ENCODE assay signal across 7 cellular contexts in the genomic region with DNA sequence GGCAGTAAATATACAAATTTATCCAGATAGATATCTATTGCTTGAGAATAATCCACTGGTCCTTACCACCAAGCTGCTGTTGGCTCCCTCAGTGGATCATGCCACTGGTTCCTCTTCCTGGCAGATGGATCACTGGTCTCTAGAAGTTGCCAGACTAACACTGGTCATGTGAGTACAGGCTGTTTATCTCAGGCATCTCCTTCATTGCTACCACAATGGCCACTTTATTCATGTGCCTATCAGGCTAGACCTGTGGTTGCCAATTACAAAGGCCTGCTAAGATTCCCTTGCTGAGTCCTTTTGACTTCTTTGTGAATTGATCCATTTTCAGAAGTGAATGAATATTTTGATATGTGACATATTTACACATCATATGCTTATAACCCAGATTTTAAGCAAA.
"Had no signal": no experiment of that assay in that cellular context is flagged by ENCODE, and none has a peak within 500 bp of the region (broad histone marks: within the 10 kb centered on the region; RNA-seq: fewer than 3 reads in every experiment).

No MANE protein-coding gene starts in this region.

- H3K4me3 ChIP-seq: K562 had no signal

- H3K4me1 Mint-ChIP-seq: IgD-negative memory B cell had no signal

- H3K4me3 Mint-ChIP-seq: IgD-negative memory B cell had no signal

- ATAC-seq: HepG2, K562 had no signal

- H3K27me3 Mint-ChIP-seq: IgD-negative memory B cell had no signal

- DNase-seq: IMR-90, KBM-7, KG1 had no signal

- H3K27ac Mint-ChIP-seq: IgD-negative memory B cell had no signal

- H3K27ac ChIP-seq: HL-60 had no signal

- H3K36me3 Mint-ChIP-seq: IgD-negative memory B cell had no signal
